ENCODE assay signal across 1 cellular context in genomic region chr7:16646427-16647081, GRCh38.
TF ChIP-seq lines count a peak whose summit lies in the region.

No MANE protein-coding gene starts in this region.

TF ChIP-seq in endothelial cell of umbilical vein, 7 proteins besides CTCF, POLR2A, EP300 and RAD21:
- TF ChIP-seq MYC (IDR thresholded peaks at IDR 0.05; ENCODE audit: low read depth, low read length), result no peak
- TF ChIP-seq FOS (IDR thresholded peaks at IDR 0.05; ENCODE audit: borderline replicate concordance, insufficient read depth, low read length), result no peak
- no peak for TF ChIP-seq EZH2 (IDR thresholded peaks at IDR 0.05; ENCODE audit: borderline replicate concordance, low read depth, low read length, severe bottlenecking)
- no peak for TF ChIP-seq JUN (IDR thresholded peaks at IDR 0.05; ENCODE audit: borderline replicate concordance, insufficient read depth, insufficient read length, low read depth)
- no peak for TF ChIP-seq MAX (IDR thresholded peaks at IDR 0.05; ENCODE audit: insufficient read depth, insufficient read length)
- TF ChIP-seq GATA2 (IDR thresholded peaks at IDR 0.05; ENCODE audit: insufficient read depth, insufficient read length, low read depth, low read length), result no peak
TF ChIP-seq in endothelial cell of umbilical vein: peak in this region for 0.
